In genomic region chr1:204417231-204417997, GRCh38 we compare ENCODE assay signal across 1 cellular context.
A peak's percentile ranks its signal among the peaks of the same experiment; 100 is the strongest.
TF ChIP-seq lines count a peak whose summit lies in the region.

No MANE protein-coding gene starts in this region.

TF ChIP-seq in Ishikawa, 13 proteins besides CTCF, POLR2A, EP300 and RAD21:
- TF ChIP-seq MAX (IDR thresholded peaks at IDR 0.05): 0 out of 2 replicates have a peak, but pooled peaks have one; percentile 31
- 0 out of 2 replicates have a peak, but pooled peaks have one; percentile 31 for TF ChIP-seq TEAD4 (IDR thresholded peaks at IDR 0.05)
- no peak for TF ChIP-seq YY1 (IDR thresholded peaks at IDR 0.05; ENCODE audit: low read depth)
- no peak; the same call in 1 of the 2 replicates for TF ChIP-seq TCF12 (IDR thresholded peaks at IDR 0.05; ENCODE audit: low read depth)
- TF ChIP-seq NFIC (IDR thresholded peaks at IDR 0.05): peak; percentile 34
- TF ChIP-seq CEBPB (IDR thresholded peaks at IDR 0.05): no peak
